Comparison of ENCODE assay signal across 28 cellular contexts in the genomic region with DNA sequence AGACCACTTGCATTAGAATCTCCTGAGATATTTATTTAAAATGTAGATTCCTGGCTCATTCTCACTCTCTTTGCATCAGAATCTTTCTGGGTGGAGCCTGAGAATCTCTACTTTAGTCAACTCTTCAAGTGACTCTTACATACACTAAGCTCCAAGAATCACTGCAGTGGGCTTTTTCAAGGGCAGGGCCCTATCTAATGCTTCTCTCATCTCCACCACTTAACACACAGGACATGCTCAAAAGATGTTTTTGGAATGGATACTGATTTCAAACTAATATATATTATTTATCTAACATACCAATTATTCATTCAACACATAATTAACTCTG.
"Had no signal": no experiment of that assay in that cellular context is flagged by ENCODE, and none has a peak within 500 bp of the region (broad histone marks: within the 10 kb centered on the region; RNA-seq: fewer than 3 reads in every experiment).

No MANE protein-coding gene starts in this region.

- H3K9me3 Mint-ChIP-seq: stimulated activated effector memory CD8-positive, alpha-beta T cell treated with anti-CD3 and anti-CD28 coated beads, Interleukin-12 subunit alpha, Interleukin-12 subunit beta, amount 100 ng/mL, for 72 hours; stimulated activated memory B cell treated with anti-CD40 and anti-IgM and Interleukin-4, amounts not matched to agents 10 μg/mL and 1 μg/mL and 100 μg/mL, for 72 hours; stimulated activated naive CD8-positive, alpha-beta T cell treated with anti-CD3 and anti-CD28 coated beads, Interleukin-15, amount 100 ng/mL, for 72 hours; stimulated activated naive CD8-positive, alpha-beta T cell treated with anti-CD3 and anti-CD28 coated beads, Interleukin-15, Interleukin-2, amounts not matched to agents 100 ng/mL and 50 ng/mL, for 24 hours had no signal

- H3K9me3 ChIP-seq: stomach, suprapubic skin, testis, thoracic aorta, thyroid gland, tibial artery, tibial nerve, transverse colon, upper lobe of left lung, upper lobe of right lung, uterus, vagina had no signal

- H3K4me1 ChIP-seq: stomach, suprapubic skin, testis, thyroid gland, transverse colon, upper lobe of left lung, upper lobe of right lung, uterus, vagina had no signal

- H3K27me3 ChIP-seq: stomach, suprapubic skin, testis, thyroid gland, tibial artery, tibial nerve, transverse colon, upper lobe of left lung, upper lobe of right lung, uterus, vagina had no signal

- H3K27ac Mint-ChIP-seq: stimulated activated effector memory CD8-positive, alpha-beta T cell treated with anti-CD3 and anti-CD28 coated beads, Interleukin-12 subunit alpha, Interleukin-12 subunit beta, amount 100 ng/mL, for 72 hours; stimulated activated memory B cell treated with anti-CD40 and anti-IgM and Interleukin-4, amounts not matched to agents 10 μg/mL and 1 μg/mL and 100 μg/mL, for 72 hours; stimulated activated naive B cell treated with anti-CD40 and anti-IgM and Interleukin-4, amounts not matched to agents 10 μg/mL and 1 μg/mL and 100 μg/mL, for 72 hours; stimulated activated naive CD8-positive, alpha-beta T cell treated with anti-CD3 and anti-CD28 coated beads, Interleukin-15, amount 100 ng/mL, for 72 hours; stimulated activated naive CD8-positive, alpha-beta T cell treated with anti-CD3 and anti-CD28 coated beads, Interleukin-15, Interleukin-2, amounts not matched to agents 100 ng/mL and 50 ng/mL, for 24 hours; type B pancreatic cell had no signal

- H3K27ac ChIP-seq: stomach, suprapubic skin, testis, thoracic aorta, thyroid gland, tibial artery, tibial nerve, transverse colon, upper lobe of left lung, upper lobe of right lung, uterus, vagina had no signal

- H3K36me3 Mint-ChIP-seq: stimulated activated effector memory CD8-positive, alpha-beta T cell treated with anti-CD3 and anti-CD28 coated beads, Interleukin-12 subunit alpha, Interleukin-12 subunit beta, amount 100 ng/mL, for 72 hours; stimulated activated memory B cell treated with anti-CD40 and anti-IgM and Interleukin-4, amounts not matched to agents 10 μg/mL and 1 μg/mL and 100 μg/mL, for 72 hours; stimulated activated naive B cell treated with anti-CD40 and anti-IgM and Interleukin-4, amounts not matched to agents 10 μg/mL and 1 μg/mL and 100 μg/mL, for 72 hours; type B pancreatic cell had no signal

- H3K4me1 Mint-ChIP-seq: stimulated activated effector memory CD8-positive, alpha-beta T cell treated with anti-CD3 and anti-CD28 coated beads, Interleukin-12 subunit alpha, Interleukin-12 subunit beta, amount 100 ng/mL, for 72 hours; stimulated activated memory B cell treated with anti-CD40 and anti-IgM and Interleukin-4, amounts not matched to agents 10 μg/mL and 1 μg/mL and 100 μg/mL, for 72 hours; stimulated activated naive B cell treated with anti-CD40 and anti-IgM and Interleukin-4, amounts not matched to agents 10 μg/mL and 1 μg/mL and 100 μg/mL, for 72 hours; stimulated activated naive CD8-positive, alpha-beta T cell treated with anti-CD3 and anti-CD28 coated beads, Interleukin-15, amount 100 ng/mL, for 72 hours had no signal

- H3K36me3 ChIP-seq: stomach, suprapubic skin, thoracic aorta, thyroid gland, tibial artery, tibial nerve, transverse colon, upper lobe of left lung, upper lobe of right lung, uterus, vagina had no signal

- H3K4me3 Mint-ChIP-seq: stimulated activated effector memory CD8-positive, alpha-beta T cell treated with anti-CD3 and anti-CD28 coated beads, Interleukin-12 subunit alpha, Interleukin-12 subunit beta, amount 100 ng/mL, for 72 hours; stimulated activated memory B cell treated with anti-CD40 and anti-IgM and Interleukin-4, amounts not matched to agents 10 μg/mL and 1 μg/mL and 100 μg/mL, for 72 hours; stimulated activated naive B cell treated with anti-CD40 and anti-IgM and Interleukin-4, amounts not matched to agents 10 μg/mL and 1 μg/mL and 100 μg/mL, for 72 hours; stimulated activated naive CD8-positive, alpha-beta T cell treated with anti-CD3 and anti-CD28 coated beads, Interleukin-15, amount 100 ng/mL, for 72 hours; stimulated activated naive CD8-positive, alpha-beta T cell treated with anti-CD3 and anti-CD28 coated beads, Interleukin-15, Interleukin-2, amounts not matched to agents 100 ng/mL and 50 ng/mL, for 24 hours; type B pancreatic cell had no signal

- H3K4me3 ChIP-seq: stomach, suprapubic skin, testis, thoracic aorta, thyroid gland, tibial artery, tibial nerve, transverse colon, upper lobe of left lung, upper lobe of right lung, uterus, vagina had no signal

- DNase-seq: stimulated activated CD4-positive, alpha-beta T cell treated with anti-CD3 and anti-CD28 coated beads, Interleukin-2, amount 100 ng/mL, for 48 hours; stimulated activated CD4-positive, alpha-beta T cell treated with anti-CD3 and anti-CD28 coated beads, Interleukin-4, amount 100 ng/mL, for 1 hour; stimulated activated CD4-positive, alpha-beta T cell treated with anti-CD3 and anti-CD28 coated beads, Interleukin-4, amount 100 ng/mL, for 24 hours; stimulated activated CD4-positive, alpha-beta T cell treated with anti-CD3 and anti-CD28 coated beads, Interleukin-4, amount 100 ng/mL, for 4 hours; stimulated activated CD8-positive, alpha-beta memory T cell treated with anti-CD3 and anti-CD28 coated beads, Interleukin-4, amount 100 ng/mL, for 48 hours; stimulated activated naive B cell treated with anti-CD40 and anti-IgM and Interleukin-4, amounts not matched to agents 10 μg/mL and 1 μg/mL and 100 μg/mL, for 72 hours; stimulated activated naive CD4-positive, alpha-beta T cell; stimulated activated naive CD4-positive, alpha-beta T cell treated with Interleukin-2 at 50 U/mL for 16 hours; stimulated activated naive CD8-positive, alpha-beta T cell treated with anti-CD3 and anti-CD28 coated beads, Interleukin-15, amount 100 ng/mL, for 72 hours; stimulated activated naive CD8-positive, alpha-beta T cell treated with anti-CD3 and anti-CD28 coated beads, Interleukin-15, Interleukin-2, amounts not matched to agents 100 U/mL and 50 U/mL, for 24 hours; stomach; substantia nigra; testis; thyroid gland; tibial artery; transverse colon; trophoblast cell; upper lobe of left lung; upper lobe of right lung; uterus had no signal

- H3K27me3 Mint-ChIP-seq: type B pancreatic cell had no signal

- ATAC-seq: stimulated activated effector memory CD8-positive, alpha-beta T cell treated with anti-CD3 and anti-CD28 coated beads, Interleukin-12 subunit alpha, Interleukin-12 subunit beta, amount 100 ng/mL, for 72 hours; stimulated activated memory B cell treated with anti-CD40 and anti-IgM and Interleukin-4, amounts not matched to agents 10 μg/mL and 1 μg/mL and 100 μg/mL, for 72 hours; stimulated activated naive B cell treated with anti-CD40 and anti-IgM and Interleukin-4, amounts not matched to agents 10 μg/mL and 1 μg/mL and 100 μg/mL, for 72 hours; stimulated activated naive CD8-positive, alpha-beta T cell treated with anti-CD3 and anti-CD28 coated beads, Interleukin-15, amount 100 ng/mL, for 72 hours; stimulated activated naive CD8-positive, alpha-beta T cell treated with anti-CD3 and anti-CD28 coated beads, Interleukin-15, Interleukin-2, amounts not matched to agents 100 U/mL and 50 U/mL, for 24 hours; upper lobe of right lung had no signal
